8 cellular contexts compared by ENCODE assay signal in the genomic region with DNA sequence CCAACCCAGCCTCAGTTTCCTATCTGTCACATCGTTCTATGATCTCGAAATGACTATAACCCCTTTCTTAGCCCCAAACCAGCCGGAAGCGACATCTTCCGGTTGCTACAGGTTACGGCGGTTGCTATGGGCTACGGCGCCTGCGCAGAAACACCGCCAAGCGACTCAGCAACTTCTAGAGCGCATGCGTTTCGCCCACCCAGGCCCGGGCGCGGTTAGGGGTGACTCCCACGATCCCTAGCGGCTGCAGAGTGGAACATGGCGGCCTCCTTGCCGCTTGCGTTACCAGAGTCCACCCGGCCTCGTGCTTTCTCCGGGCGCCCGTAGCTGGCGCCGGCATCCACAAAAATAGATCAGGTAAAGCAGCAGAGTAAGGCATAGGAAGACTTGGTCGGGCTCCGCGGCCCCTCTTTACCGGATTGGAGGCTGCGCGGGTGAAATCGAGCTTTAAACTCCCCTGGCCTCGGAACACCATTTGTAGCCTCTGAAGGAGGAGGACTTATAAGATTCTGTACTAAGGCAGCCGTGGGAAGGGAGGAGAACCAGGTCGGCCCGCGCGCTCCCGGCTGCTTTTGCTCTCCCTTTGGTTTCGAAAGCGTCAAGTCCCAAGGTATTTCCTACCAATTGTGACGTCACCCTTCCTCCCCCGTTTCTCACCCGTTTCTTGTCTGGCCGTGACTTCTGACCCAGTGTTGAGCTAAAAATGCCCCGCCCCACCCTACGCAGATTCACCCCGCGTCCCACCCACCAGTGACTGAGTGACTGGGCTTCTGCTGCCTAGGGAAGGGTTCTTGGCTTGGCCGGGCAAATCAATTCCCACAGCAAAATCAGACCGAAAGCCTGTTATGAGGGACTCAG. TPM values are rescaled to one million over a fixed set of nuclear protein-coding genes. Genes with fewer than 3 reads are reported as not detected.
DNase-seq lines count a peak whose midpoint lies in the region; ATAC-seq, FAIRE-seq and TF ChIP-seq lines count a peak whose summit lies in the region.

No MANE protein-coding gene starts in this region.

- H3K4me3 ChIP-seq in bronchial epithelial cell (ENCODE audit: low read depth, low read length) (peak overlapping the region; percentile 57), skin epidermis (peak overlapping the region; percentile 57 to 77 (median 65))

- H3K27ac ChIP-seq in VCaP: peak overlapping the region; percentile 92
- peak overlapping the region; percentile 93 to 99 (median 98) for H3K27ac ChIP-seq in skin epidermis

- H3K27me3 ChIP-seq in bronchial epithelial cell (ENCODE audit: control insufficient read depth, insufficient read depth, low read length): no peaks in the 10 kb centered on the region

- no peak for FAIRE-seq in bronchial epithelial cell (lab: Jason Lieb, UNC)

- peak; percentile 100 for DNase-seq in AG08395 (ENCODE audit: low spot score)
- peak; percentile 95 for DNase-seq in NCI-H2196 (lab: John Stamatoyannopoulos, UW; ENCODE audit: unreplicated experiment)
- DNase-seq in bronchial epithelial cell (ENCODE audit: low read depth): peak; percentile 93
- DNase-seq in iPS-NIHi11 (ENCODE audit: low spot score): peak; percentile 100

- ATAC-seq in GM18873 (IDR thresholded peaks at IDR 0.05; ENCODE audit: low FRiP score, unreplicated experiment) (peak; percentile 80), HG03108 (IDR thresholded peaks at IDR 0.05; ENCODE audit: unreplicated experiment) (peak; percentile 83)

- no peaks in the 10 kb centered on the region for H3K36me3 ChIP-seq in bronchial epithelial cell (ENCODE audit: control insufficient read depth, insufficient read depth, low read length)

- TF ChIP-seq CTCF in VCaP (conservative IDR thresholded peaks at IDR 0.05) (no peak; the same call in 1 of the 2 replicates), bronchial epithelial cell (IDR thresholded peaks at IDR 0.05; ENCODE audit: insufficient read depth, low read length, severe bottlenecking) (peak; percentile 31)

RNA-seq across cellular contexts. Expression of a gene that starts 3.5 kb away (rescaled TPM):
- 96.4 and 176 TPM in 2 replicates for total RNA-seq in bronchial epithelial cell

RNA-seq across cellular contexts. Expression of a gene that starts 59.3 kb away (rescaled TPM):
- total RNA-seq in bronchial epithelial cell: 1.7 and 1.8 TPM in 2 replicates

Comparison
In these comparisons a context has a peak if more than half of its experiments do, and no peak if none do; other contexts are left out.
1. Peak in every context shown above with its lines: DNase-seq, ATAC-seq, H3K4me3 ChIP-seq and H3K27ac ChIP-seq.